Comparison of ENCODE assay signal across 33 cellular contexts in the genomic region with DNA sequence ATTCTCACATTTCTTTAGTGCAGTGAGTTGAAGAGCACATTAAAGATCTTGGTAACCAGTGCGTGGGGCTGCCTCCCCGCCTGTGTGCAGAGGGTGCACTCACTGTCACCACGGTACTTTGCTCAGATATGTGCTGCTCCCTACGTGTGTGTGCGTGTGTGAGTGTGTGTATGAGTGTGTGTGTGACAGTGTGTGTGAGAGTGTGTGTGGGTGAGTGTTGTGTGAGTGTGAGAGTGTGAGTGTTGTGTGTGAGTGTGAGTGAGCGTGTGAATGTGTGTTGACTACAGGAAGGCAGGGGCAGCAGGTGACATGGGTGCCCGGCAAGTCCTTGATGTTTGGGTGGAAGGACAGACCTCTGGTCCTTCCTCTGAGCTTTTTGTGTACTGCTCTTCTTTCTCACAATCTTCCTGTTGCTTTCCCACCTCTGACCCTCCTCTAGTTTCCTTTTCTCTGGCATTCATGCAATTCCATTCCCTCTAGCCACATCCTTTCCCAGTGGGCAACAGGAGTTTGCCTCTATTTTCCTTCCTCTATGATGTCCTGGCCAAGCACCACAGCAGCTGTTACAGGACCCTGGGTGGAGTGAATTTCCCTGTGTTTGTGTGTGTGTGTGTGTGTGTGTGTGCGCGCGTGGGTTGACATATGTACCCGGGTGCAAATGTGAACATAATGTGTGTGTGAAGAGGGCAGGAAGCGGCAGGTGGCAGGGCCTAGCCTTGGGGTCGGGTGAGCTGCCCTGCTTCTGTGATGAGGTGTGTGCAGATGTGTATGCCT. TPM values are rescaled to one million over a fixed set of nuclear protein-coding genes. Genes with fewer than 3 reads are reported as not detected.
DNase-seq lines count a peak whose midpoint lies in the region; ATAC-seq, FAIRE-seq and TF ChIP-seq lines count a peak whose summit lies in the region.
"Had no signal": no experiment of that assay in that cellular context is flagged by ENCODE, and none has a peak within 500 bp of the region (broad histone marks: within the 10 kb centered on the region; RNA-seq: fewer than 3 reads in every experiment).

No MANE protein-coding gene starts in this region.

- no peak overlapping the region for H3K9ac ChIP-seq in HepG2 (ENCODE audit: insufficient read depth, low read depth, low read length)
- H3K9ac ChIP-seq: SK-N-SH had no signal

- intact Hi-C loops in natural killer cell (cut with micrococcal nuclease) = no loop called here
- intact Hi-C loops in HepG2 (cut with micrococcal nuclease; ENCODE audit: unreplicated experiment) = loop anchor here (5.0 to 10.0 kb wide), 2 partner anchors 65 to 232 kb away; no protein-coding TSS in a partner anchor
- intact Hi-C loops in upper lobe of right lung (cut with DNase I) = loop anchor here (10.0 kb wide), 1 partner anchor 215 kb away; no protein-coding TSS in a partner anchor

- ATAC-seq in natural killer cell treated with Interleukin-12 subunit alpha and Interleukin-12 subunit beta and Interleukin-15 and Interleukin-18, amount 100 ng/mL, for 72 hours = no peak
- ATAC-seq in natural killer cell (no peak), HepG2 (no peak), upper lobe of right lung (no peak), GM18861 (IDR thresholded peaks at IDR 0.05; ENCODE audit: unreplicated experiment) (no peak), T-helper 17 cell (no peak)
- ATAC-seq: CD8-positive, alpha-beta T cell; effector memory CD8-positive, alpha-beta T cell had no signal

- no peaks in the 10 kb centered on the region for H3K36me3 Mint-ChIP-seq in natural killer cell treated with Interleukin-12 subunit alpha and Interleukin-12 subunit beta and Interleukin-15 and Interleukin-18, amount 100 ng/mL, for 72 hours
- H3K36me3 Mint-ChIP-seq in natural killer cell = no peaks in the 10 kb centered on the region
- peaks cover 3% of the 10 kb centered on the region for H3K36me3 Mint-ChIP-seq in T-helper 17 cell (ENCODE audit: low read depth)
- H3K36me3 Mint-ChIP-seq: activated naive CD8-positive, alpha-beta T cell treated with anti-CD3 and anti-CD28 coated beads, Interleukin-2, amount 10 ng/mL, durations not matched to agents 7 days and 5 days; CD8-positive, alpha-beta T cell had no signal

- POLR2A ChIA-PET in HepG2 (lab: Yijun Ruan, JAX) = no interaction called here

- TF ChIP-seq CTCF in natural killer cell (IDR thresholded peaks at IDR 0.05) (no peak), bronchial epithelial cell (IDR thresholded peaks at IDR 0.05; ENCODE audit: insufficient read depth, low read length, severe bottlenecking) (no peak), HepG2 (CRISPR knock-in tag; IDR thresholded peaks at IDR 0.05) (no peak), upper lobe of right lung (IDR thresholded peaks at IDR 0.05) (no peak)

- DNase-seq in natural killer cell treated with Interleukin-12 subunit alpha and Interleukin-12 subunit beta and Interleukin-15 and Interleukin-18, amount 100 ng/mL, for 72 hours (ENCODE audit: low spot score) = peak; percentile 37
- DNase-seq in natural killer cell (no peak), bronchial epithelial cell (ENCODE audit: low read depth) (no peak), HepG2 (ENCODE audit: low spot score) (no peak), upper lobe of right lung (peak; percentile 32), T-helper 17 cell (no peak), NCI-H524 treated with DMSO at 0.1 percent for 48 hours (lab: John Stamatoyannopoulos, UW) (no peak)
- DNase-seq: activated CD4-positive, alpha-beta T cell treated with anti-CD3 and anti-CD28 coated beads, Interleukin-2, amount 50 U/mL, for 48 hours; activated CD8-positive, alpha-beta memory T cell treated with anti-CD3 and anti-CD28 coated beads, Interleukin-2, amount 50 U/mL, for 4 hours; activated naive CD8-positive, alpha-beta T cell treated with anti-CD3 and anti-CD28 coated beads, Interleukin-2, amount 10 ng/mL, durations not matched to agents 7 days and 5 days; AML-193; CD8-positive, alpha-beta T cell; cerebellar nuclear complex; DMS153; effector memory CD8-positive, alpha-beta T cell; esophagus squamous epithelium; GF-D8; GOT3; NCI-H1105 treated with DMSO at 0.1 percent for 48 hours; NCI-H2029 treated with DMSO at 0.1 percent for 48 hours; NCI-H2227 treated with DMSO at 0.1 percent for 48 hours; NCI-H748 treated with DMSO at 0.1 percent for 48 hours; T-helper 2 cell had no signal

- no peaks in the 10 kb centered on the region for H3K9me3 Mint-ChIP-seq in natural killer cell treated with Interleukin-12 subunit alpha and Interleukin-12 subunit beta and Interleukin-15 and Interleukin-18, amount 100 ng/mL, for 72 hours
- H3K9me3 Mint-ChIP-seq in natural killer cell = no peaks in the 10 kb centered on the region
- H3K9me3 Mint-ChIP-seq: activated naive CD8-positive, alpha-beta T cell treated with anti-CD3 and anti-CD28 coated beads, Interleukin-2, amount 10 ng/mL, durations not matched to agents 7 days and 5 days; activated T-helper 2 cell treated with anti-CD3 and anti-CD28 coated beads, Interferon-gamma antibody, Interleukin-2, Interleukin-4, amounts not matched to agents 10 μg/mL and 5 μg/mL and 100 μg/mL, durations not matched to agents 14 hours and 24 hours and 36 hours; CD8-positive, alpha-beta T cell; effector memory CD8-positive, alpha-beta T cell had no signal

- CTCF ChIA-PET in HepG2 (lab: Yijun Ruan, JAX; ENCODE audit: low intra/inter-chr PET ratio, low total read pairs) = interaction anchor here (1.1 kb wide), 1 partner anchor 167 kb away, joined by 3 read pairs; no protein-coding TSS in a partner anchor

- no TSS peak for BruUV-seq in HepG2 (replicated peaks; lab: Mats Ljungman, UMichigan)

- peak overlapping the region; percentile 39; the same call in 1 of the 2 replicates for H3K4me2 ChIP-seq in HepG2 (ENCODE audit: low read depth, low read length)
- H3K4me2 ChIP-seq: SK-N-SH had no signal

- no peaks in the 10 kb centered on the region for H3K27me3 ChIP-seq in bronchial epithelial cell (ENCODE audit: control insufficient read depth, insufficient read depth, low read length)
- no peaks in the 10 kb centered on the region; a peak in 2 of 5 replicates for H3K27me3 ChIP-seq in HepG2 (ENCODE audit: control insufficient read depth in 1 of 2, insufficient read depth in 2 of 2, low read length in 2 of 2)
- peaks cover 15% of the 10 kb centered on the region for H3K27me3 ChIP-seq in upper lobe of right lung

- H3K4me1 ChIP-seq in HepG2 (ENCODE audit: insufficient read depth, low read length) (peaks cover 83% of the 10 kb centered on the region), upper lobe of right lung (no peaks in the 10 kb centered on the region)
- H3K4me1 ChIP-seq: esophagus squamous epithelium, prostate gland had no signal

- no peak overlapping the region for H3K4me3 Mint-ChIP-seq in natural killer cell treated with Interleukin-12 subunit alpha and Interleukin-12 subunit beta and Interleukin-15 and Interleukin-18, amount 100 ng/mL, for 72 hours
- no peak overlapping the region for H3K4me3 Mint-ChIP-seq in natural killer cell
- no peak overlapping the region for H3K4me3 Mint-ChIP-seq in T-helper 17 cell
- H3K4me3 Mint-ChIP-seq: activated naive CD8-positive, alpha-beta T cell treated with anti-CD3 and anti-CD28 coated beads, Interleukin-2, amount 10 ng/mL, durations not matched to agents 7 days and 5 days; CD8-positive, alpha-beta T cell had no signal

- H4K20me1 ChIP-seq in HepG2 (ENCODE audit: insufficient read depth, low read length) = no peaks in the 10 kb centered on the region

- TF ChIP-seq POLR2A in HepG2 (IDR thresholded peaks at IDR 0.05; ENCODE audit: insufficient read depth in 1 of 2, low read depth in 2 of 2, low read length in 2 of 2) = no peak

- H3K27ac ChIP-seq in HepG2 (ENCODE audit: extremely low read length, insufficient read depth, low read length) (no peak overlapping the region), upper lobe of right lung (no peak overlapping the region)
- H3K27ac ChIP-seq: esophagus squamous epithelium, HL-60, prostate gland, skin epidermis, WERI-Rb-1 had no signal

- no peak overlapping the region for H2AFZ ChIP-seq in HepG2 (ENCODE audit: low read length)

- no peaks in the 10 kb centered on the region for H3K9me3 ChIP-seq in HepG2 (ENCODE audit: low read length)
- no peaks in the 10 kb centered on the region for H3K9me3 ChIP-seq in upper lobe of right lung
- H3K9me3 ChIP-seq in T-helper 17 cell (ENCODE audit: control insufficient read depth, low read length, poor library complexity, severe bottlenecking) = no peaks in the 10 kb centered on the region
- H3K9me3 ChIP-seq: esophagus squamous epithelium, prostate gland, SK-N-SH had no signal

- no peak overlapping the region for H3K4me3 ChIP-seq in bronchial epithelial cell (ENCODE audit: low read depth, low read length)
- H3K4me3 ChIP-seq in HepG2 (replicated peaks in 1 of 3; ENCODE audit: insufficient read depth in 1 of 3, low read depth in 2 of 3, low read length in 3 of 3) = peak overlapping the region in 1 of 3 experiments; percentile 1; a peak in 1 of 6 replicates
- H3K4me3 ChIP-seq in upper lobe of right lung = no peak overlapping the region
- H3K4me3 ChIP-seq: esophagus squamous epithelium, prostate gland, skin epidermis had no signal

- whole genome bisulfite sequencing in HepG2 (ENCODE audit: low lambda C conversion rate) = 26% methylated on average over 13 of the region's 13 CpGs

- peaks cover 0 to 9% of the 10 kb centered on the region in 2 donors for H3K4me1 Mint-ChIP-seq in natural killer cell treated with Interleukin-12 subunit alpha and Interleukin-12 subunit beta and Interleukin-15 and Interleukin-18, amount 100 ng/mL, for 72 hours (ENCODE audit: low read depth in 2 of 2)
- H3K4me1 Mint-ChIP-seq in natural killer cell (peaks cover 0 to 6% of the 10 kb centered on the region in 2 donors), T-helper 17 cell (peaks cover 8% of the 10 kb centered on the region)

- TF ChIP-seq EP300 in HepG2 (IDR thresholded peaks at IDR 0.05; ENCODE audit: low read depth in 2 of 2, low read length in 2 of 2) (no peak), HepG2 (CRISPR knock-in tag; IDR thresholded peaks at IDR 0.05; ENCODE audit: borderline replicate concordance) (no peak)

- no peak for TF ChIP-seq RAD21 in HepG2 (CRISPR knock-in tag; IDR thresholded peaks at IDR 0.05)

- H3K36me3 ChIP-seq in bronchial epithelial cell (ENCODE audit: control insufficient read depth, insufficient read depth, low read length) (no peaks in the 10 kb centered on the region), HepG2 (replicated peaks in 1 of 2; ENCODE audit: control insufficient read depth in 1 of 2, insufficient read depth in 2 of 2, low read length in 2 of 2) (no peaks in the 10 kb centered on the region), upper lobe of right lung (no peaks in the 10 kb centered on the region)
- H3K36me3 ChIP-seq: esophagus squamous epithelium, prostate gland, WERI-Rb-1 had no signal

- H3K27ac Mint-ChIP-seq in natural killer cell treated with Interleukin-12 subunit alpha and Interleukin-12 subunit beta and Interleukin-15 and Interleukin-18, amount 100 ng/mL, for 72 hours = no peak overlapping the region
- H3K27ac Mint-ChIP-seq in natural killer cell (no peak overlapping the region), T-helper 17 cell (no peak overlapping the region)
- H3K27ac Mint-ChIP-seq: activated naive CD8-positive, alpha-beta T cell treated with anti-CD3 and anti-CD28 coated beads, Interleukin-2, amount 10 ng/mL, durations not matched to agents 7 days and 5 days; activated T-helper 2 cell treated with anti-CD3 and anti-CD28 coated beads, Interferon-gamma antibody, Interleukin-2, Interleukin-4, amounts not matched to agents 10 μg/mL and 5 μg/mL and 100 μg/mL, durations not matched to agents 14 hours and 24 hours and 36 hours; CD8-positive, alpha-beta T cell had no signal

- H3K27me3 Mint-ChIP-seq in natural killer cell treated with Interleukin-12 subunit alpha and Interleukin-12 subunit beta and Interleukin-15 and Interleukin-18, amount 100 ng/mL, for 72 hours = peaks cover 0 to 10% of the 10 kb centered on the region in 2 donors
- H3K27me3 Mint-ChIP-seq in natural killer cell (ENCODE audit: low read depth in 2 of 2) = peaks cover 0 to 14% of the 10 kb centered on the region in 2 donors
- H3K27me3 Mint-ChIP-seq in T-helper 17 cell = peaks cover 76% of the 10 kb centered on the region

- FAIRE-seq in bronchial epithelial cell (lab: Jason Lieb, UNC) (peak; percentile 76), HepG2 (lab: Jason Lieb, UNC) (no peak)
- FAIRE-seq: A204.1, frontal cortex had no signal

- in situ Hi-C loops in HepG2 (cut with HindIII; ENCODE audit: extremely low pct_ligation_motif_present, low pct_unique_long_range_greater_than_20kb) = loop anchor here (5.0 kb wide), 2 partner anchors 167 to 227 kb away; no protein-coding TSS in a partner anchor

- H3K79me2 ChIP-seq in HepG2 (ENCODE audit: insufficient read depth, low read length) = no peaks in the 10 kb centered on the region

RNA-seq across cellular contexts. Expression of gene LHX4, which starts 19.8 kb away (rescaled TPM):
- not detected for total RNA-seq in natural killer cell treated with Interleukin-12 subunit alpha and Interleukin-12 subunit beta and Interleukin-15 and Interleukin-18, amount 100 ng/mL, for 72 hours
- total RNA-seq in natural killer cell (under 1 TPM in 1 of 3 donors, not detected in 2; 0.08 TPM), bronchial epithelial cell (under 0.01 TPM in 2 replicates), HepG2 (2016; rRNA removed; fragmentation: Illumina TruSeq; extraction: Trizol) (0.03 and 0.07 TPM in 2 replicates), upper lobe of right lung (not detected), T-helper 17 cell (not detected)
- not detected in 2 replicates for total RNA-seq in HepG2 (2016; cell fraction: cytosol; rRNA removed; fragmentation: Illumina TruSeq; extraction: Trizol; ENCODE audit: low read depth)
- 0.03 and 0.13 TPM in 2 replicates for total RNA-seq in HepG2 (2016; cell fraction: insoluble cytoplasmic fraction; rRNA removed; fragmentation: Illumina TruSeq; extraction: Trizol)
- total RNA-seq in HepG2 (2016; cell fraction: membrane; rRNA removed; fragmentation: Illumina TruSeq; extraction: Trizol) = 0.03 TPM in 1 of 2 replicates, not detected in the other
- not detected in 2 replicates for total RNA-seq in HepG2 (2016; cell fraction: nucleus; rRNA removed; fragmentation: Illumina TruSeq; extraction: Trizol)
- 0.03 and 0.05 TPM in 2 replicates for polyA plus RNA-seq in HepG2 (2011; rRNA removed)
- 0.03 and 0.05 TPM in 2 replicates for polyA plus RNA-seq in HepG2 (2011; cell fraction: cytosol; rRNA removed)
- polyA plus RNA-seq in HepG2 (2011; cell fraction: nucleus; rRNA removed) = 0.02 and 0.03 TPM in 2 replicates
- polyA plus RNA-seq in HepG2 (2012) = 0.47 and 0.60 TPM in 2 replicates
- not detected in 2 replicates for polyA plus RNA-seq in HepG2 (2016; cell fraction: cytosol; fragmentation: Illumina TruSeq; extraction: Trizol; ENCODE audit: low read depth)
- 0.17 TPM in 1 of 2 replicates, not detected in the other for polyA plus RNA-seq in HepG2 (2016; cell fraction: insoluble cytoplasmic fraction; fragmentation: Illumina TruSeq; extraction: Trizol; ENCODE audit: low read depth)
- 0.03 and 0.22 TPM in 2 replicates for polyA plus RNA-seq in HepG2 (2016; cell fraction: membrane; fragmentation: Illumina TruSeq; extraction: Trizol; ENCODE audit: low read depth)
- 0.07 and 0.09 TPM in 2 replicates for polyA plus RNA-seq in HepG2 (2016; cell fraction: nucleus; fragmentation: Illumina TruSeq; extraction: Trizol; ENCODE audit: insufficient read depth, low read depth)
- 0.96 and 2.5 TPM in 2 replicates for polyA minus RNA-seq in HepG2 (2011; rRNA and poly(A)+ RNA removed; ENCODE audit: low replicate concordance)
- not detected in 2 replicates for polyA minus RNA-seq in HepG2 (2011; cell fraction: cytosol; rRNA and poly(A)+ RNA removed)
- 0.12 TPM in 1 of 2 replicates, not detected in the other for polyA minus RNA-seq in HepG2 (2011; cell fraction: nucleus; rRNA and poly(A)+ RNA removed)
- total RNA-seq: activated naive CD8-positive, alpha-beta T cell treated with anti-CD3 and anti-CD28 coated beads, Interleukin-2, amount 10 ng/mL, durations not matched to agents 7 days and 5 days; activated T-helper 2 cell treated with anti-CD3 and anti-CD28 coated beads, Interferon-gamma antibody, Interleukin-2, Interleukin-4, amounts not matched to agents 10 μg/mL and 5 μg/mL and 100 μg/mL, durations not matched to agents 14 hours and 24 hours and 36 hours; frontal cortex; prostate gland; urinary bladder had no signal
- polyA plus RNA-seq: SK-N-SH had no signal

Comparison
In these comparisons a context has a peak if more than half of its experiments do, and no peak if none do; other contexts are left out.
1. DNase-seq: peak in natural killer cell treated with Interleukin-12 subunit alpha and Interleukin-12 subunit beta and Interleukin-15 and Interleukin-18, amount 100 ng/mL, for 72 hours (single experiment) and upper lobe of right lung (single experiment); none in natural killer cell (single experiment), bronchial epithelial cell (single experiment), HepG2 (single experiment), T-helper 17 cell (0 of 3) and NCI-H524 treated with DMSO at 0.1 percent for 48 hours (single experiment).